In the genomic region with DNA sequence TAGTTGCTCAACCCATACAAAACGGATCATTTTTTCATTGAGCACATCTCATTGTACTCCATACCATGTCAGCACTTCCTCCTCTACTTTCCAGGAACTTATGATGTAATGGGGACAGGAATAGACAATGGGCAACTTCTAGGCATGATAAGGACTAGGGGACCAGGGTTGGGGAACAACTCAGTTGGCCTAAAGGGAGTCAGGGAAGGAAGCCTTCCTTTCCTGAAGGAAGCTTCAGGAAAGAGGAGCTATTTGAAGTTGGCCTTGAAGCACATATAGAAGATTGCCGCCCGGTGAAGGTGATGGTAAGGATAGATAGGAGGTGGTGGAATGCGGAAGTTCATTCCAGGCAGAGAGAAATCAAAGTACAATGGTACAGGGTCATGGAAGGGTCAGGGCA, we compare ENCODE assay signal across 21 cellular contexts.
DNase-seq lines count a peak whose midpoint lies in the region; ATAC-seq, FAIRE-seq and TF ChIP-seq lines count a peak whose summit lies in the region.
"Had no signal": no experiment of that assay in that cellular context is flagged by ENCODE, and none has a peak within 500 bp of the region (broad histone marks: within the 10 kb centered on the region; RNA-seq: fewer than 3 reads in every experiment).

No MANE protein-coding gene starts in this region.

- no peak for TF ChIP-seq POLR2A in lower leg skin (IDR thresholded peaks at IDR 0.05)

- H4K20me1 ChIP-seq in astrocyte (ENCODE audit: insufficient read depth, low read length), result no peaks in the 10 kb centered on the region

- 74 to 75% methylated on average over 4 of the region's 4 CpGs for WGBS in lower leg skin, 2 donors

- intact Hi-C loops in lower lobe of right lung (cut with DNase I), result no loop called here
- intact Hi-C loops in posterior cingulate gyrus (cut with DNase I), result no loop called here
- intact Hi-C loops in lower leg skin (cut with DNase I; ENCODE audit: low total_unique reads), result no loop called here

- no peak for TF ChIP-seq CTCF in astrocyte (IDR thresholded peaks at IDR 0.05; ENCODE audit: insufficient read depth, low read depth, low read length)
- no peak for TF ChIP-seq CTCF in lower lobe of right lung (IDR thresholded peaks at IDR 0.05)
- no peak for TF ChIP-seq CTCF in lower leg skin (IDR thresholded peaks at IDR 0.05)

- H3K27ac Mint-ChIP-seq in astrocyte (ENCODE audit: unreplicated experiment), result peak overlapping the region; percentile 36
- H3K27ac Mint-ChIP-seq: CD4-positive, alpha-beta T cell; dendritic cell treated with granulocyte-macrophage colony-stimulating factor and Interleukin-4, amounts not matched to agents 40 ng/mL and 50 ng/mL, for 4 days; memory B cell had no signal

- H3K9ac ChIP-seq in astrocyte (ENCODE audit: low read length), result no peak overlapping the region

- H3K36me3 ChIP-seq in astrocyte (ENCODE audit: insufficient read depth, low read length) (no peaks in the 10 kb centered on the region), lower lobe of right lung (no peaks in the 10 kb centered on the region)
- H3K36me3 ChIP-seq: stomach had no signal

- peaks cover 10% of the 10 kb centered on the region for H3K4me1 Mint-ChIP-seq in astrocyte (ENCODE audit: low read depth, unreplicated experiment)
- H3K4me1 Mint-ChIP-seq: memory B cell had no signal

- H3K9me3 ChIP-seq in astrocyte (ENCODE audit: insufficient read depth, low read depth, low read length) (no peaks in the 10 kb centered on the region), lower lobe of right lung (no peaks in the 10 kb centered on the region)
- H3K9me3 ChIP-seq: body of pancreas, right atrium auricular region, stomach had no signal

- no peak overlapping the region for H3K27ac ChIP-seq in astrocyte (ENCODE audit: low read depth, low read length)
- H3K27ac ChIP-seq in lower lobe of right lung, result no peak overlapping the region
- H3K27ac ChIP-seq: body of pancreas, right atrium auricular region, stomach had no signal

- no peak overlapping the region for H2AFZ ChIP-seq in astrocyte (ENCODE audit: low read depth, low read length)

- no peak overlapping the region for H3K4me2 ChIP-seq in astrocyte (ENCODE audit: low read length)

- no peaks in the 10 kb centered on the region for H3K9me3 Mint-ChIP-seq in astrocyte (ENCODE audit: unreplicated experiment)
- H3K9me3 Mint-ChIP-seq: CD4-positive, alpha-beta T cell; dendritic cell treated with granulocyte-macrophage colony-stimulating factor and Interleukin-4, amounts not matched to agents 40 ng/mL and 50 ng/mL, for 4 days; memory B cell had no signal

- H3K27me3 ChIP-seq in astrocyte (ENCODE audit: insufficient read depth, low read length) (no peaks in the 10 kb centered on the region), lower lobe of right lung (ENCODE audit: low read depth) (no peaks in the 10 kb centered on the region)
- H3K27me3 ChIP-seq: body of pancreas, right atrium auricular region, stomach had no signal

- no peaks in the 10 kb centered on the region for H3K79me2 ChIP-seq in astrocyte (ENCODE audit: insufficient read depth, low read length)

- H3K36me3 Mint-ChIP-seq in astrocyte (ENCODE audit: low read depth, unreplicated experiment), result peaks cover 21% of the 10 kb centered on the region
- H3K36me3 Mint-ChIP-seq: memory B cell had no signal

- H3K4me3 ChIP-seq in astrocyte (ENCODE audit: insufficient read depth, low read depth, low read length) (no peak overlapping the region), lower lobe of right lung (no peak overlapping the region), lower leg skin (ENCODE audit: low read depth, poor library complexity, severe bottlenecking) (no peak overlapping the region)
- H3K4me3 ChIP-seq: body of pancreas, right atrium auricular region, stomach had no signal

- H3K4me3 Mint-ChIP-seq in astrocyte (ENCODE audit: unreplicated experiment), result no peak overlapping the region
- H3K4me3 Mint-ChIP-seq: CD4-positive, alpha-beta T cell; dendritic cell treated with granulocyte-macrophage colony-stimulating factor and Interleukin-4, amounts not matched to agents 40 ng/mL and 50 ng/mL, for 4 days; memory B cell had no signal

- no peaks in the 10 kb centered on the region for H3K4me1 ChIP-seq in astrocyte (ENCODE audit: insufficient read depth, low read length)
- H3K4me1 ChIP-seq in lower lobe of right lung, result peaks cover 12% of the 10 kb centered on the region
- H3K4me1 ChIP-seq: body of pancreas had no signal

- ATAC-seq in lower lobe of right lung, result peak; percentile 55 to 58
- ATAC-seq: body of pancreas had no signal

- in situ Hi-C loops in KBM-7 (cut with MboI; ENCODE audit: low pct_unique_long_range_greater_than_20kb, low sequenced_read_pairs), result no loop called here

- DNase-seq in CD1c-positive myeloid dendritic cell (ENCODE audit: extremely low spot score) (peak; percentile 41), KBM-7 (peak; percentile 75), astrocyte (ENCODE audit: low read depth) (no peak), lower lobe of right lung (no peak), NCI-H1092 treated with DMSO at 0.1 percent for 48 hours (lab: John Stamatoyannopoulos, UW) (no peak), posterior cingulate gyrus (no peak), RPMI8226 (no peak), lower leg skin (ENCODE audit: low spot score in 2 of 2) (no peak)
- DNase-seq: activated CD4-positive, alpha-beta T cell treated with anti-CD3 and anti-CD28 coated beads, Interleukin-2, amount 50 U/mL, for 1 hour; activated naive CD4-positive, alpha-beta T cell treated with anti-CD3 and anti-CD28 coated beads, Interleukin-2, amount 50 U/mL, for 16 hours; activated T-cell treated with anti-CD3 and anti-CD28 coated beads, Interleukin-2, amount 50 U/mL, for 1 hour; body of pancreas; CD4-positive, alpha-beta T cell; glutamatergic neuron; HCEC 1CT; NCI-H510A; stomach had no signal

- H3K27me3 Mint-ChIP-seq in astrocyte (ENCODE audit: low read depth, unreplicated experiment), result no peaks in the 10 kb centered on the region
- H3K27me3 Mint-ChIP-seq: CD4-positive, alpha-beta T cell; dendritic cell treated with granulocyte-macrophage colony-stimulating factor and Interleukin-4, amounts not matched to agents 40 ng/mL and 50 ng/mL, for 4 days; memory B cell had no signal

- no peak for FAIRE-seq in astrocyte (lab: Jason Lieb, UNC)
- FAIRE-seq: urothelium cell line had no signal

Comparison
In these comparisons a context has a peak if more than half of its experiments do, and no peak if none do; other contexts are left out.
1. DNase-seq: peak in CD1c-positive myeloid dendritic cell (single experiment) and KBM-7 (single experiment); none in astrocyte (single experiment), lower lobe of right lung (single experiment), NCI-H1092 treated with DMSO at 0.1 percent for 48 hours (single experiment), posterior cingulate gyrus (0 of 10), RPMI8226 (single experiment) and lower leg skin (0 of 2).